Comparison of ENCODE assay signal across 36 cellular contexts in genomic region chr12:112854344-112854743, GRCh38. TPM values are rescaled to one million over a fixed set of nuclear protein-coding genes. Genes with fewer than 3 reads are reported as not detected.
DNase-seq lines count a peak whose midpoint lies in the region; ATAC-seq, FAIRE-seq and TF ChIP-seq lines count a peak whose summit lies in the region.
"Had no signal": no experiment of that assay in that cellular context is flagged by ENCODE, and none has a peak within 500 bp of the region (broad histone marks: within the 10 kb centered on the region; RNA-seq: fewer than 3 reads in every experiment).

No MANE protein-coding gene starts in this region.

- H3K4me3 ChIP-seq in A549, result no peak overlapping the region
- no peak overlapping the region for H3K4me3 ChIP-seq in HEK293 (ENCODE audit: low read depth, low read length)
- no peak overlapping the region for H3K4me3 ChIP-seq in K562
- no peak overlapping the region for H3K4me3 ChIP-seq in right lobe of liver
- H3K4me3 ChIP-seq: BLaER1; BLaER1 treated with 17β-estradiol and CSF1 and Interleukin-3, amounts not matched to agents 10 nM and 100 nM had no signal

- H3K9me1 ChIP-seq in K562 (ENCODE audit: control insufficient read depth, insufficient read depth, low read length), result no peaks in the 10 kb centered on the region

- CTCF ChIA-PET in A549 (lab: Yijun Ruan, JAX), result interaction anchor here (0.6 to 3.0 kb wide), 7 partner anchors 9 to 194 kb away, joined by 3 to 17 read pairs (median 3); no protein-coding TSS in a partner anchor
- CTCF ChIA-PET in HEK293 (lab: Yijun Ruan, JAX), result no interaction called here
- CTCF ChIA-PET in K562 (lab: Yijun Ruan, JAX; ENCODE audit: low intra/inter-chr PET ratio), result no interaction called here
- CTCF ChIA-PET in RWPE1 (lab: Yijun Ruan, JAX), result no interaction called here

- TF ChIP-seq POLR2A in A549 (IDR thresholded peaks at IDR 0.05; ENCODE audit: low read length), result no peak
- no peak for TF ChIP-seq POLR2A in K562 (conservative IDR thresholded peaks at IDR 0.05)
- no peak for TF ChIP-seq POLR2A in right lobe of liver (IDR thresholded peaks at IDR 0.05)

- H3K9me3 Mint-ChIP-seq in type B pancreatic cell, result no peaks in the 10 kb centered on the region
- H3K9me3 Mint-ChIP-seq: CD14-positive monocyte; CD4-positive, alpha-beta memory T cell; CD4-positive, alpha-beta T cell; CD4-positive, CD25-positive, alpha-beta regulatory T cell; CD8-positive, alpha-beta T cell had no signal

- no peaks in the 10 kb centered on the region for H3K79me2 ChIP-seq in K562 (ENCODE audit: control insufficient read depth, insufficient read depth, low read length)

- TF ChIP-seq RAD21 in A549 (conservative IDR thresholded peaks at IDR 0.05 in 1 of 2, IDR thresholded peaks at IDR 0.05 in 1 of 2) (no peak), K562 (CRISPR knock-in tag; conservative IDR thresholded peaks at IDR 0.05 in 1 of 2, IDR thresholded peaks at IDR 0.05 in 1 of 2) (no peak)

- no peak for TF ChIP-seq CTCF in A549 (IDR thresholded peaks at IDR 0.05)
- no peak for TF ChIP-seq CTCF in HEK293 (tag by site-specific recombination; IDR thresholded peaks at IDR 0.05)
- no peak for TF ChIP-seq CTCF in K562 (IDR thresholded peaks at IDR 0.05 in 2 of 3, conservative IDR thresholded peaks at IDR 0.05 in 1 of 3; ENCODE audit: insufficient read depth in 2 of 3, low read depth in 1 of 3, low read length in 3 of 3)
- TF ChIP-seq CTCF in type B pancreatic cell (conservative IDR thresholded peaks at IDR 0.05), result no peak
- no peak for TF ChIP-seq CTCF in RWPE1 (conservative IDR thresholded peaks at IDR 0.05; ENCODE audit: low read depth)
- no peak for TF ChIP-seq CTCF in right lobe of liver (IDR thresholded peaks at IDR 0.05)

- H3K9ac ChIP-seq in K562 (ENCODE audit: insufficient read depth in 1 of 2, low read depth in 2 of 2, low read length in 2 of 2), result no peak overlapping the region
- H3K9ac ChIP-seq: BLaER1; BLaER1 treated with 17β-estradiol and CSF1 and Interleukin-3, amounts not matched to agents 10 nM and 100 nM had no signal

- H3K4me1 ChIP-seq in A549 (peaks cover 31% of the 10 kb centered on the region), HEK293 (ENCODE audit: control insufficient read depth, insufficient read depth, low read length) (no peaks in the 10 kb centered on the region), K562 (replicated peaks in 1 of 2; ENCODE audit: control insufficient read depth in 2 of 2, insufficient read depth in 2 of 2, low read length in 2 of 2) (no peaks in the 10 kb centered on the region), right lobe of liver (no peaks in the 10 kb centered on the region)
- H3K4me1 ChIP-seq: BLaER1; BLaER1 treated with 17β-estradiol and CSF1 and Interleukin-3, amounts not matched to agents 10 nM and 100 nM; Caco-2 had no signal

- 0 out of 6 replicates have a peak overlapping the region, but pooled peaks of 1 of the 2 experiments have one; percentile 11 for H3K27ac ChIP-seq in A549
- no peak overlapping the region for H3K27ac ChIP-seq in HEK293 (ENCODE audit: extremely low read depth, low read depth, low read length)
- no peak overlapping the region for H3K27ac ChIP-seq in K562 (ENCODE audit: extremely low read depth, low read depth, low read length)
- no peak overlapping the region for H3K27ac ChIP-seq in RWPE1
- no peak overlapping the region for H3K27ac ChIP-seq in right lobe of liver
- H3K27ac ChIP-seq: 22Rv1; BLaER1; BLaER1 treated with 17β-estradiol and CSF1 and Interleukin-3, amounts not matched to agents 10 nM and 100 nM; C4-2B had no signal

- H3K27me3 Mint-ChIP-seq in type B pancreatic cell, result peaks cover 80% of the 10 kb centered on the region

- peaks cover 4 to 28% of the 10 kb centered on the region in 2 experiments; a peak in 3 of 5 replicates for H3K27me3 ChIP-seq in K562 (ENCODE audit: control insufficient read depth in 2 of 2, insufficient read depth in 2 of 2, low read length in 2 of 2)
- no peaks in the 10 kb centered on the region for H3K27me3 ChIP-seq in right lobe of liver
- H3K27me3 ChIP-seq: BE2C; BLaER1; BLaER1 treated with 17β-estradiol and CSF1 and Interleukin-3, amounts not matched to agents 10 nM and 100 nM had no signal

- no TSS peak for BruUV-seq in K562 (replicated peaks; lab: Mats Ljungman, UMichigan)

- H3K4me1 Mint-ChIP-seq in type B pancreatic cell (ENCODE audit: unreplicated experiment), result no peaks in the 10 kb centered on the region
- H3K4me1 Mint-ChIP-seq: B cell, CD14-positive monocyte had no signal

- no peak for DNase-seq in A549 (ENCODE audit: low read depth in 1 of 2, low spot score in 1 of 2)
- no peak for DNase-seq in K562 (ENCODE audit: extremely low read depth in 1 of 4, low spot score in 3 of 4)
- DNase-seq in type B pancreatic cell (ENCODE audit: extremely low spot score, unreplicated experiment), result peak; percentile 4
- no peak for DNase-seq in RWPE1 (ENCODE audit: low spot score)
- no peak for DNase-seq in anterior cingulate cortex (lab: John Stamatoyannopoulos, UW)
- no peak for DNase-seq in amniotic stem cell (lab: John Stamatoyannopoulos, UW)
- no peak for DNase-seq in right lobe of liver
- DNase-seq: 8988T; ACHN; AML-193; BE2C; C1 segment of cervical spinal cord; Caco-2; Calu3; CD4-positive, alpha-beta memory T cell; CD4-positive, alpha-beta T cell; CD4-positive, CD25-positive, alpha-beta regulatory T cell; CD8-positive, alpha-beta memory T cell; CD8-positive, alpha-beta T cell; COR-L47; DMS 273 treated with DMSO at 0.1 percent for 48 hours; DMS153; DMS53; DMS79; DMS79 treated with DMSO at 0.1 percent for 48 hours; DND-41; EL had no signal

- FAIRE-seq in A549 (lab: Jason Lieb, UNC), result peak; percentile 7
- no peak for FAIRE-seq in K562 (lab: Jason Lieb, UNC)
- FAIRE-seq: A204.1, D721Med had no signal

- H3K9me3 ChIP-seq in A549 (no peaks in the 10 kb centered on the region), HEK293 (ENCODE audit: control insufficient read depth, insufficient read depth, low read depth, low read length) (no peaks in the 10 kb centered on the region), K562 (replicated peaks; ENCODE audit: control insufficient read depth, insufficient read depth, low read depth, low read length) (no peaks in the 10 kb centered on the region), right lobe of liver (no peaks in the 10 kb centered on the region)
- H3K9me3 ChIP-seq: BE2C; BLaER1; BLaER1 treated with 17β-estradiol and CSF1 and Interleukin-3, amounts not matched to agents 10 nM and 100 nM; Caco-2 had no signal

- H3K4me3 Mint-ChIP-seq in type B pancreatic cell, result no peak overlapping the region
- H3K4me3 Mint-ChIP-seq: B cell; CD14-positive monocyte; CD4-positive, alpha-beta memory T cell; CD4-positive, alpha-beta T cell; CD4-positive, CD25-positive, alpha-beta regulatory T cell; CD8-positive, alpha-beta memory T cell; CD8-positive, alpha-beta T cell had no signal

- H4K20me1 ChIP-seq in K562 (replicated peaks; ENCODE audit: control insufficient read depth, insufficient read depth, low read length), result no peaks in the 10 kb centered on the region; the same call in 1 of the 2 replicates
- H4K20me1 ChIP-seq: BLaER1; BLaER1 treated with 17β-estradiol and CSF1 and Interleukin-3, amounts not matched to agents 10 nM and 100 nM had no signal

- H3K27ac Mint-ChIP-seq in type B pancreatic cell, result no peak overlapping the region
- H3K27ac Mint-ChIP-seq: B cell; CD4-positive, alpha-beta memory T cell; CD4-positive, alpha-beta T cell; CD4-positive, CD25-positive, alpha-beta regulatory T cell; CD8-positive, alpha-beta T cell had no signal

- H3K4me2 ChIP-seq in A549 (no peak overlapping the region), K562 (ENCODE audit: insufficient read depth, low read length) (no peak overlapping the region)
- H3K4me2 ChIP-seq: BLaER1; BLaER1 treated with 17β-estradiol and CSF1 and Interleukin-3, amounts not matched to agents 10 nM and 100 nM had no signal

- H3K36me3 Mint-ChIP-seq in type B pancreatic cell, result no peaks in the 10 kb centered on the region
- H3K36me3 Mint-ChIP-seq: CD14-positive monocyte; CD4-positive, alpha-beta memory T cell; CD4-positive, CD25-positive, alpha-beta regulatory T cell; CD8-positive, alpha-beta memory T cell; CD8-positive, alpha-beta T cell had no signal

- TF ChIP-seq EP300 in A549 (IDR thresholded peaks at IDR 0.05), result no peak
- TF ChIP-seq EP300 in K562 (IDR thresholded peaks at IDR 0.05; ENCODE audit: low read length), result no peak

- POLR2A ChIA-PET in A549 (lab: Yijun Ruan, JAX) (no interaction called here), HEK293 (lab: Yijun Ruan, JAX) (no interaction called here), K562 (lab: Yijun Ruan, JAX) (interaction anchor here (0.6 kb wide), 2 partner anchors 205 to 225 kb away, joined by 3 to 4 read pairs; no protein-coding TSS in a partner anchor), RWPE1 (lab: Yijun Ruan, JAX; ENCODE audit: low non-redundant PET) (no interaction called here)

- no peak for ATAC-seq in A549
- no peak for ATAC-seq in K562
- no peak for ATAC-seq in right lobe of liver
- ATAC-seq: CD8-positive, alpha-beta T cell had no signal

- intact Hi-C loops in K562 (cut with micrococcal nuclease), result no loop called here
- intact Hi-C loops in right lobe of liver (cut with DNase I), result no loop called here

- H3K36me3 ChIP-seq in HEK293 (ENCODE audit: control insufficient read depth in 2 of 2, insufficient read depth in 1 of 2, low read length in 2 of 2) (no peaks in the 10 kb centered on the region), K562 (ENCODE audit: control insufficient read depth, insufficient read depth, low read length) (no peaks in the 10 kb centered on the region), right lobe of liver (no peaks in the 10 kb centered on the region)
- H3K36me3 ChIP-seq: BLaER1; BLaER1 treated with 17β-estradiol and CSF1 and Interleukin-3, amounts not matched to agents 10 nM and 100 nM had no signal

- 60% methylated on average over 3 of the region's 3 CpGs for WGBS in A549 (ENCODE audit: missing lambda C conversion rate)
- 1% methylated on average over 3 of the region's 3 CpGs for WGBS in K562 (ENCODE audit: insufficient coverage, low coverage, missing lambda C conversion rate)
- WGBS in right lobe of liver (ENCODE audit: insufficient coverage, low coverage, low lambda C conversion rate, missing lambda C conversion rate), result 44% methylated on average over 3 of the region's 3 CpGs

- H2AFZ ChIP-seq in K562 (ENCODE audit: low read depth, low read length), result no peak overlapping the region

- in situ Hi-C loops in K562 (cut with MboI), result no loop called here

RNA-seq across cellular contexts. Expression of gene OAS1, which starts 52.4 kb away (rescaled TPM):
- polyA plus RNA-seq in A549 (2011; rRNA removed) (52.8 and 72.8 TPM in 2 replicates), A549 (2017; fragmentation: RNase III; extraction: RNeasy Plus Mini Kit Qiagen cat#74134 plus additional on column Dnase treatment) (41.3 to 63.6 TPM (median 48.4 TPM) in 3 replicates), K562 (2011; rRNA removed) (not detected in 2 replicates), K562 (2014; fragmentation: Illumina TruSeq; extraction: Trizol) (not detected in 2 replicates), K562 (2014; fragmentation: Nextera tagmentation; extraction: Ambion mirVana) (under 1 TPM in 1 of 2 experiments, not detected in 1; 0.06 TPM), K562 (2014; rRNA removed) (not detected in 2 replicates)
- 27.2 and 28.0 TPM in 2 replicates for polyA plus RNA-seq in A549 (2012; cell fraction: cytosol; rRNA removed)
- polyA plus RNA-seq in A549 (2012; cell fraction: nucleus; rRNA removed), result 24.1 and 24.5 TPM in 2 replicates
- polyA minus RNA-seq in A549 (2011; rRNA and poly(A)+ RNA removed), result 45.6 and 46.0 TPM in 2 replicates
- not detected in 2 replicates for total RNA-seq in K562 (2011; cell fraction: chromatin; rRNA removed; ENCODE audit: low replicate concordance)
- total RNA-seq in K562 (2011; cell fraction: nucleolus; rRNA removed), result not detected in 2 replicates
- total RNA-seq in K562 (2011; cell fraction: nucleoplasm; rRNA removed), result not detected in 2 replicates
- total RNA-seq in K562 (2014; rRNA removed) (not detected in 2 replicates), K562 (2014; rRNA removed; fragmentation: Illumina TruSeq; extraction: Trizol) (not detected in 2 replicates), K562 (2015; rRNA removed; fragmentation: Illumina TruSeq; extraction: Trizol) (0.25 TPM in 1 of 2 replicates, not detected in the other), K562 (2021) (0.29 TPM in 1 of 2 replicates, not detected in the other), type B pancreatic cell (ENCODE audit: low replicate concordance) (19.1 and 34.4 TPM in 2 replicates), right lobe of liver (10 to 100 TPM; 19.2 to 23.0 (median 22.5) TPM)
- not detected in 2 replicates for polyA plus RNA-seq in K562 (2011; cell fraction: cytosol; rRNA removed)
- not detected in 2 replicates for polyA plus RNA-seq in K562 (2011; cell fraction: nucleus; rRNA removed)
- 0.22 TPM in 1 of 2 replicates, not detected in the other for polyA plus RNA-seq in K562 (2012)
- polyA minus RNA-seq in K562 (2011; rRNA and poly(A)+ RNA removed), result not detected in 2 replicates
- not detected in 2 replicates for polyA minus RNA-seq in K562 (2011; cell fraction: cytosol; rRNA and poly(A)+ RNA removed)
- polyA minus RNA-seq in K562 (2011; cell fraction: nucleus; rRNA and poly(A)+ RNA removed), result not detected in 2 replicates

Comparison
In these comparisons a context has a peak if more than half of its experiments do, and no peak if none do; other contexts are left out.
1. RNA of gene OAS1, which starts 52.4 kb away (total RNA-seq): 19.2 to 23.0 TPM in right lobe of liver and 19.1 to 34.4 TPM in type B pancreatic cell; 0.25 to 0.29 TPM in K562; every median in the first group is over 10 times any median in the second.